23 cellular contexts compared by ENCODE assay signal in the genomic region with DNA sequence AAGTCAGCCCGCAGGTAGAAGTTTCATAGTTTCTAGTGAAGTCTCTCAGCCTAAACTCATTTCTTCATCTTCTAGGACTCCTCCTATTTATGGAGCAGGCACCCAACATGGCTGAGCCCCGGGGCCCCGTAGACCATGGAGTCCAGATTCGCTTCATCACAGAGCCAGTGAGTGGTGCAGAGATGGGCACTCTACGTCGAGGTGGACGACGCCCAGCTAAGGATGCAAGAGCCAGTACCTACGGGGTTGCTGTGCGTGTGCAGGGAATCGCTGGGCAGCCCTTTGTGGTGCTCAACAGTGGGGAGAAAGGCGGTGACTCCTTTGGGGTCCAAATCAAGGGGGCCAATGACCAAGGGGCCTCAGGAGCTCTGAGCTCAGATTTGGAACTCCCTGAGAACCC. TPM values are rescaled to one million over a fixed set of nuclear protein-coding genes. Genes with fewer than 3 reads are reported as not detected.
"Had no signal": no experiment of that assay in that cellular context is flagged by ENCODE, and none has a peak within 500 bp of the region (broad histone marks: within the 10 kb centered on the region; RNA-seq: fewer than 3 reads in every experiment).

No MANE protein-coding gene starts in this region.

- H3K4me3 Mint-ChIP-seq: IgD-negative memory B cell had no signal

- H3K9me3 ChIP-seq: SJSA1 had no signal

- H3K27ac Mint-ChIP-seq: IgD-negative memory B cell had no signal

- H3K27ac ChIP-seq: KMS-11, SJSA1, SK-N-MC had no signal

- DNase-seq: Kasumi-1, MM.1S, NCI-H1092 treated with DMSO at 0.1 percent for 48 hours, NCI-H1436, NCI-H187, NCI-H2029, NCI-H2081 treated with DMSO at 0.1 percent for 48 hours, NCI-H2171, NCI-H226, NCI-H446, NCI-H510A, NCI-H524 treated with DMSO at 0.1 percent for 48 hours, NCI-H69, NCI-H774, Right ventricle myocardium superior, RPMI8226, SIG-M5 had no signal

- H3K27me3 ChIP-seq: SJSA1 had no signal

- H3K4me2 ChIP-seq: KMS-11 had no signal

- H3K4me3 ChIP-seq: K562, SJSA1, SK-N-MC had no signal

- H3K27me3 Mint-ChIP-seq: IgD-negative memory B cell had no signal

- H3K36me3 Mint-ChIP-seq: IgD-negative memory B cell had no signal

- H3K9me3 Mint-ChIP-seq: IgD-negative memory B cell had no signal

- H3K4me1 ChIP-seq: SJSA1 had no signal

- H3K36me3 ChIP-seq: SJSA1 had no signal

- ATAC-seq: HepG2, K562 had no signal

- H3K4me1 Mint-ChIP-seq: IgD-negative memory B cell had no signal

- H3K9ac ChIP-seq: KMS-11 had no signal

RNA-seq across cellular contexts. Expression of a gene that starts 7.2 kb away (rescaled TPM):
- polyA plus RNA-seq: IgD-negative memory B cell had no signal
